In the genomic region with DNA sequence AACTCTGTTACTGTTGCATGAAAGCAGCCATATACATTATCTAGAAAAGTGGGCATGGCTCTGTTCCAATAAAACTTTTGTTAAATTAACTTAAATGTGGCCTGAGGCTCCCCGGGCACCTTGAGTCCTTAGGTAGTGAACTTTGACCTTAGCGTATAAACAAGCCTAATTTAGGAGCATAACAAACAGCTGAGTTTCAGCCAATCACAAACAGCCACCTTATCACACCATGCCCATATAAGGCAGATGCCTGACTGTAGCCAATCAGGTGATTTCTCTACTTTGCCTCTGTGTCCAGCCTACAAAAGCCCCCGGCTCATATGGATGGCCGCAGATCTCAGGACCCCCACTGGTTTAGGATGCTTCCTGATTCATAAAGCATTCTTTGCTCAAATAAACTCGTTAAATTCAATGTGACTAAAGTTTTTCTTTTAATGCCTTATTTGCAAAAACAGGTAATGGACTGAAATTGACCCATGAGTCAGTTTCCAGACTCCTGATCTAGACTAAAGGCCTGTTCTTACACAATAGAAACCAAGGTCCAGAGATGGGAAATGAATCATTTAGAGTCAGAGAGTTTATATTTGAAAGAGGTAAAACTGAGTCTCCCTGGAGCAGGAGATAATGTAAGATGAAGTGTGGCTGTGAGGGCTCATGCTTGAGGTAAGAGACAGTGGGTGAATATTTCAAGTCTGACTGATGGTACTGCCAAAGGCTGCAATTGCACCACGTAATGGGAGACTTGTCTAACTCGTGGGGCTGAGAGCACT, we compare ENCODE assay signal across 22 cellular contexts.
A peak's percentile ranks its signal among the peaks of the same experiment; 100 is the strongest.
DNase-seq lines count a peak whose midpoint lies in the region; ATAC-seq, FAIRE-seq and TF ChIP-seq lines count a peak whose summit lies in the region.
"Had no signal": no experiment of that assay in that cellular context is flagged by ENCODE, and none has a peak within 500 bp of the region (broad histone marks: within the 10 kb centered on the region; RNA-seq: fewer than 3 reads in every experiment).

No MANE protein-coding gene starts in this region.

- H3K9me3 ChIP-seq in esophagus muscularis mucosa = no peaks in the 10 kb centered on the region
- H3K9me3 ChIP-seq in pancreas = no peaks in the 10 kb centered on the region
- no peaks in the 10 kb centered on the region for H3K9me3 ChIP-seq in transverse colon
- H3K9me3 ChIP-seq: stomach had no signal

- H3K4me3 ChIP-seq in esophagus muscularis mucosa = no peak overlapping the region
- no peak overlapping the region for H3K4me3 ChIP-seq in pancreas
- no peak overlapping the region for H3K4me3 ChIP-seq in transverse colon
- H3K4me3 ChIP-seq: stomach had no signal

- no peaks in the 10 kb centered on the region for H3K36me3 ChIP-seq in esophagus muscularis mucosa
- H3K36me3 ChIP-seq in pancreas = no peaks in the 10 kb centered on the region
- H3K36me3 ChIP-seq in transverse colon = no peaks in the 10 kb centered on the region
- H3K36me3 ChIP-seq: stomach had no signal

- ATAC-seq in pancreas = no peak
- ATAC-seq: activated CD8-positive, alpha-beta T cell treated with anti-CD3 and anti-CD28 coated beads, Interleukin-2, amount 10 ng/mL, durations not matched to agents 7 days and 5 days; activated T-cell treated with anti-CD3 and anti-CD28 coated beads, Interleukin-2, amount 50 U/mL, for 4 hours; left ventricle myocardium superior had no signal

- no peak for TF ChIP-seq EP300 in esophagus muscularis mucosa (IDR thresholded peaks at IDR 0.05)
- no peak for TF ChIP-seq EP300 in transverse colon (IDR thresholded peaks at IDR 0.05; ENCODE audit: low read depth)

- no peak overlapping the region for H3K27ac ChIP-seq in esophagus muscularis mucosa (replicated peaks in 1 of 4)
- no peak overlapping the region for H3K27ac ChIP-seq in pancreas
- no peak overlapping the region for H3K27ac ChIP-seq in transverse colon
- H3K27ac ChIP-seq: 22Rv1, HL-60, stomach had no signal

- no peaks in the 10 kb centered on the region for H3K4me1 ChIP-seq in esophagus muscularis mucosa
- H3K4me1 ChIP-seq in pancreas = no peaks in the 10 kb centered on the region
- no peaks in the 10 kb centered on the region for H3K4me1 ChIP-seq in transverse colon
- H3K4me1 ChIP-seq: stomach had no signal

- FAIRE-seq in frontal cortex (lab: Jason Lieb, UNC) = no peak
- FAIRE-seq in pancreas (lab: Jason Lieb, UNC) = no peak
- FAIRE-seq: GM18507 had no signal

- TF ChIP-seq POLR2A in esophagus muscularis mucosa (IDR thresholded peaks at IDR 0.05; ENCODE audit: low read depth) = no peak
- no peak for TF ChIP-seq POLR2A in transverse colon (IDR thresholded peaks at IDR 0.05)

- 83% methylated on average over 7 of the region's 7 CpGs for WGBS in esophagus muscularis mucosa
- 66 to 70% methylated on average over 7 of the region's 7 CpGs for WGBS in pancreas, 2 donors
- WGBS in transverse colon (ENCODE audit: low coverage in 1 of 2), 2 donors = 65 to 72% methylated on average over 5 to 7 of the region's 7 CpGs

- peak; percentile 23 for DNase-seq in DMS53 (lab: John Stamatoyannopoulos, UW)
- DNase-seq in DMS53 treated with DMSO at 0.1 percent for 48 hours (lab: John Stamatoyannopoulos, UW; ENCODE audit: unreplicated experiment) = no peak
- DNase-seq in NCI-H69 (lab: John Stamatoyannopoulos, UW) = peak; percentile 5
- peak; percentile 75 for DNase-seq in esophagus muscularis mucosa (ENCODE audit: extremely low spot score)
- peak; percentile 90 for DNase-seq in renal cortical epithelial cell (ENCODE audit: low read depth)
- DNase-seq in frontal cortex (ENCODE audit: low spot score in 2 of 2) = no peak
- DNase-seq in pancreas = no peak
- no peak for DNase-seq in transverse colon
- DNase-seq: activated CD4-positive, CD25-positive, alpha-beta regulatory T cell; activated CD8-positive, alpha-beta T cell treated with anti-CD3 and anti-CD28 coated beads, Interleukin-2, amount 10 ng/mL, durations not matched to agents 7 days and 5 days; activated naive CD4-positive, alpha-beta T cell treated with anti-CD3 and anti-CD28 coated beads for 36 hours; activated T-cell treated with anti-CD3 and anti-CD28 coated beads, Interleukin-2, amount 50 U/mL, for 4 hours; left ventricle myocardium superior; NCI-H2029; NCI-H446 treated with DMSO at 0.1 percent for 48 hours; stimulated activated CD4-positive, alpha-beta T cell treated with anti-CD3 and anti-CD28 coated beads, Interleukin-4, amount 100 ng/mL, for 1 hour; stomach; T-helper 9 cell; trophoblast cell had no signal

- TF ChIP-seq CTCF in esophagus muscularis mucosa (IDR thresholded peaks at IDR 0.05) (no peak), pancreas (IDR thresholded peaks at IDR 0.05) (no peak), transverse colon (IDR thresholded peaks at IDR 0.05) (no peak)

- intact Hi-C loops in esophagus muscularis mucosa (cut with DNase I) (no loop called here), pancreas (cut with DNase I) (no loop called here), transverse colon (cut with DNase I; ENCODE audit: low total_unique reads) (no loop called here)

- H3K27me3 ChIP-seq in esophagus muscularis mucosa (no peaks in the 10 kb centered on the region), pancreas (no peaks in the 10 kb centered on the region), transverse colon (no peaks in the 10 kb centered on the region)
- H3K27me3 ChIP-seq: stomach had no signal

- in situ Hi-C loops in transverse colon (cut with MboI; ENCODE audit: low pct_ligation_motif_present in 1 of 4, low pct_unique_long_range_greater_than_20kb in 1 of 4, low sequenced_read_pairs in 3 of 4) = no loop called here

Comparison
In these comparisons a context has a peak if more than half of its experiments do, and no peak if none do; other contexts are left out.
1. DNase-seq: peak in DMS53 (single experiment), NCI-H69 (single experiment), esophagus muscularis mucosa (single experiment) and renal cortical epithelial cell (single experiment); none in DMS53 treated with DMSO at 0.1 percent for 48 hours (single experiment), frontal cortex (0 of 2), pancreas (0 of 6) and transverse colon (single experiment).